ENCODE assay signal across 8 cellular contexts in genomic region chr9:90102292-90102901, GRCh38.
DNase-seq lines count a peak whose midpoint lies in the region; ATAC-seq and TF ChIP-seq lines count a peak whose summit lies in the region.

No MANE protein-coding gene starts in this region.

- TF ChIP-seq POLR2A in adrenal gland (IDR thresholded peaks at IDR 0.05), result no peak

- peak; percentile 76 for TF ChIP-seq CTCF in GM12873 (IDR thresholded peaks at IDR 0.05; ENCODE audit: insufficient read depth, low read depth, low read length, missing control alignments)
- TF ChIP-seq CTCF in adrenal gland (IDR thresholded peaks at IDR 0.05), result peak; percentile 61 to 96 (median 94)

- no peaks in the 10 kb centered on the region for H3K27me3 ChIP-seq in adrenal gland

- H3K9me3 ChIP-seq in adrenal gland (replicated peaks in 1 of 3), result no peaks in the 10 kb centered on the region

- DNase-seq in NCI-H1105 treated with DMSO at 0.1 percent for 48 hours (lab: John Stamatoyannopoulos, UW) (peak; percentile 94), SW 1271 (lab: John Stamatoyannopoulos, UW) (peak; percentile 34 to 77), adrenal gland (peak; percentile 82 to 96 (median 93)), left cardiac atrium (peak; percentile 85), renal cortical epithelial cell (ENCODE audit: low read depth) (peak; percentile 90)

- peak; percentile 95 for ATAC-seq in HG02678 (IDR thresholded peaks at IDR 0.05; ENCODE audit: unreplicated experiment)
- peak; percentile 93 for ATAC-seq in left cardiac atrium
- ATAC-seq in GM18873 (IDR thresholded peaks at IDR 0.05; ENCODE audit: low FRiP score, unreplicated experiment), result no peak

- intact Hi-C loops in adrenal gland (cut with DNase I), result loop anchor here in 1 of 2 donors (5.0 kb wide), 1 partner anchor 295 kb away; no protein-coding TSS in a partner anchor
- intact Hi-C loops in left cardiac atrium (cut with DNase I), result loop anchor here in 1 of 2 donors (5.0 kb wide), 1 partner anchor 500 kb away; no protein-coding TSS in a partner anchor

- H3K36me3 ChIP-seq in adrenal gland (replicated peaks in 1 of 2), result no peaks in the 10 kb centered on the region

- WGBS in adrenal gland, 4 donors, result 7 to 17% (median 12%) methylated on average over 6 of the region's 6 CpGs

- H3K27ac ChIP-seq in adrenal gland, result no peak overlapping the region

- no peak overlapping the region for H3K4me3 ChIP-seq in adrenal gland

- peaks cover 23 to 25% of the 10 kb centered on the region in 2 donors for H3K4me1 ChIP-seq in adrenal gland (replicated peaks in 1 of 2)
